In genomic region chr1:21869620-21870121, GRCh38 we compare ENCODE assay signal across 8 cellular contexts. TPM values are rescaled to one million over a fixed set of nuclear protein-coding genes. Genes with fewer than 3 reads are reported as not detected.
DNase-seq lines count a peak whose midpoint lies in the region; ATAC-seq and TF ChIP-seq lines count a peak whose summit lies in the region.

No MANE protein-coding gene starts in this region.

- H3K27ac Mint-ChIP-seq in chondrocyte (ENCODE audit: unreplicated experiment) = peak overlapping the region; percentile 75

- H3K4me3 Mint-ChIP-seq in chondrocyte (ENCODE audit: unreplicated experiment) = no peak overlapping the region

- H3K4me1 Mint-ChIP-seq in chondrocyte (ENCODE audit: low read depth) = peaks cover 24% of the 10 kb centered on the region

- no peak for ATAC-seq in GM19467 (IDR thresholded peaks at IDR 0.05; ENCODE audit: unreplicated experiment)

- peaks cover 35% of the 10 kb centered on the region for H3K36me3 Mint-ChIP-seq in chondrocyte (ENCODE audit: low read depth)

- H3K9me3 Mint-ChIP-seq in chondrocyte (ENCODE audit: low read depth) = no peaks in the 10 kb centered on the region

- H3K27me3 Mint-ChIP-seq in chondrocyte (ENCODE audit: low read depth) = no peaks in the 10 kb centered on the region

- DNase-seq in AG20443 (ENCODE audit: low spot score) (peak; percentile 97), NCI-H187 (lab: John Stamatoyannopoulos, UW) (peak; percentile 29 to 33), chondrocyte (ENCODE audit: low spot score) (peak; percentile 93), medulla oblongata (ENCODE audit: extremely low spot score) (peak; percentile 87), NCI-H1048 (lab: John Stamatoyannopoulos, UW) (no peak), NCI-H82 (lab: John Stamatoyannopoulos, UW) (no peak), NK-92 (lab: John Stamatoyannopoulos, UW; ENCODE audit: unreplicated experiment) (no peak)

- no peak for TF ChIP-seq CTCF in chondrocyte (IDR thresholded peaks at IDR 0.05)

RNA-seq across cellular contexts. Expression of gene LDLRAD2, which starts 57.6 kb away (rescaled TPM):
- 0.07 to 0.23 TPM in 2 of 3 replicates, not detected in the other for total RNA-seq in chondrocyte

Comparison
In these comparisons a context has a peak if more than half of its experiments do, and no peak if none do; other contexts are left out.
1. DNase-seq: peak in AG20443 (single experiment), NCI-H187 (2 of 2), chondrocyte (single experiment) and medulla oblongata (single experiment); none in NCI-H1048 (single experiment), NCI-H82 (single experiment) and NK-92 (single experiment).